Comparison of ENCODE assay signal across 8 cellular contexts in genomic region chr2:152406119-152406835, GRCh38.
DNase-seq lines count a peak whose midpoint lies in the region; ATAC-seq and TF ChIP-seq lines count a peak whose summit lies in the region.

No MANE protein-coding gene starts in this region.

- H3K9me3 ChIP-seq in body of pancreas = no peaks in the 10 kb centered on the region
- H3K9me3 ChIP-seq in tibial artery = no peaks in the 10 kb centered on the region

- H3K4me1 Mint-ChIP-seq in activated CD4-positive, alpha-beta memory T cell treated with anti-CD3 and anti-CD28 coated beads for 36 hours (ENCODE audit: low read depth) = peaks cover 29% of the 10 kb centered on the region
- H3K4me1 Mint-ChIP-seq in activated CD4-positive, alpha-beta memory T cell treated with anti-CD3 and anti-CD28 coated beads, Interleukin-2, amount 10 ng/mL, durations not matched to agents 7 days and 5 days = peaks cover 33% of the 10 kb centered on the region
- peaks cover 3% of the 10 kb centered on the region for H3K4me1 Mint-ChIP-seq in activated CD8-positive, alpha-beta T cell treated with anti-CD3 and anti-CD28 coated beads, Interleukin-2, amount 10 ng/mL, durations not matched to agents 7 days and 5 days (ENCODE audit: low read depth)

- DNase-seq in activated CD4-positive, alpha-beta memory T cell treated with anti-CD3 and anti-CD28 coated beads for 36 hours = no peak
- DNase-seq in activated CD4-positive, alpha-beta memory T cell treated with anti-CD3 and anti-CD28 coated beads, Interleukin-2, amount 10 ng/mL, durations not matched to agents 7 days and 5 days = no peak
- DNase-seq in body of pancreas (no peak), tibial artery (no peak), UCSD-AML1 (lab: John Stamatoyannopoulos, UW; ENCODE audit: unreplicated experiment) (no peak), RKO (ENCODE audit: low spot score) (no peak)
- DNase-seq in activated CD8-positive, alpha-beta T cell treated with anti-CD3 and anti-CD28 coated beads, Interleukin-2, amount 10 ng/mL, durations not matched to agents 7 days and 5 days = no peak

- H3K4me3 ChIP-seq in body of pancreas (no peak overlapping the region), tibial artery (no peak overlapping the region)

- POLR2A ChIA-PET in activated CD4-positive, alpha-beta memory T cell treated with anti-CD3 and anti-CD28 coated beads for 36 hours (lab: Charles Lee) = interaction anchor here (0.9 to 1.2 kb wide), 2 partner anchors 9 to 16 kb away, joined by 3 read pairs; no protein-coding TSS in a partner anchor
- POLR2A ChIA-PET in activated CD4-positive, alpha-beta memory T cell treated with anti-CD3 and anti-CD28 coated beads, Interleukin-2, amount 10 ng/mL, durations not matched to agents 7 days and 5 days (lab: Charles Lee) = interaction anchor here (0.6 to 1.3 kb wide), 2 partner anchors 9 to 312 kb away, joined by 3 read pairs; partner anchors contain the start of gene ARL6IP6
- POLR2A ChIA-PET in activated CD8-positive, alpha-beta T cell treated with anti-CD3 and anti-CD28 coated beads, Interleukin-2, amount 10 ng/mL, durations not matched to agents 7 days and 5 days (lab: Charles Lee) = no interaction called here

- intact Hi-C loops in activated CD4-positive, alpha-beta memory T cell treated with anti-CD3 and anti-CD28 coated beads for 36 hours (cut with micrococcal nuclease) = loop anchor here (1.0 kb wide), 1 partner anchor 9 kb away; no protein-coding TSS in a partner anchor
- intact Hi-C loops in body of pancreas (cut with DNase I) = no loop called here
- intact Hi-C loops in tibial artery (cut with DNase I; ENCODE audit: low total_unique reads) = no loop called here

- no peak for TF ChIP-seq CTCF in body of pancreas (IDR thresholded peaks at IDR 0.05)
- TF ChIP-seq CTCF in tibial artery (IDR thresholded peaks at IDR 0.05) = no peak

- H3K4me1 ChIP-seq in body of pancreas (peaks cover 84% of the 10 kb centered on the region), tibial artery (peaks cover 8 to 82% (median 55%) of the 10 kb centered on the region in 4 donors)

- TF ChIP-seq POLR2A in body of pancreas (IDR thresholded peaks at IDR 0.05) = no peak

- H3K36me3 ChIP-seq in body of pancreas (replicated peaks in 1 of 2; ENCODE audit: insufficient read depth in 1 of 2, low read depth in 2 of 2) (no peaks in the 10 kb centered on the region), tibial artery (no peaks in the 10 kb centered on the region)

- peak overlapping the region; percentile 60 to 78 (median 72) for H3K27ac ChIP-seq in body of pancreas
- H3K27ac ChIP-seq in tibial artery = peak overlapping the region; percentile 68 to 71

- 51 to 64% methylated on average over 2 of the region's 2 CpGs for WGBS in body of pancreas, 2 donors

- H3K27me3 Mint-ChIP-seq in activated CD4-positive, alpha-beta memory T cell treated with anti-CD3 and anti-CD28 coated beads for 36 hours = peaks cover 24% of the 10 kb centered on the region
- H3K27me3 Mint-ChIP-seq in activated CD4-positive, alpha-beta memory T cell treated with anti-CD3 and anti-CD28 coated beads, Interleukin-2, amount 10 ng/mL, durations not matched to agents 7 days and 5 days = peaks cover 11% of the 10 kb centered on the region
- H3K27me3 Mint-ChIP-seq in activated CD8-positive, alpha-beta T cell treated with anti-CD3 and anti-CD28 coated beads, Interleukin-2, amount 10 ng/mL, durations not matched to agents 7 days and 5 days (ENCODE audit: low read depth) = peaks cover 5% of the 10 kb centered on the region

- peak overlapping the region; percentile 0 for H3K27ac Mint-ChIP-seq in activated CD4-positive, alpha-beta memory T cell treated with anti-CD3 and anti-CD28 coated beads for 36 hours
- no peak overlapping the region for H3K27ac Mint-ChIP-seq in activated CD4-positive, alpha-beta memory T cell treated with anti-CD3 and anti-CD28 coated beads, Interleukin-2, amount 10 ng/mL, durations not matched to agents 7 days and 5 days
- no peak overlapping the region for H3K27ac Mint-ChIP-seq in activated CD8-positive, alpha-beta T cell treated with anti-CD3 and anti-CD28 coated beads, Interleukin-2, amount 10 ng/mL, durations not matched to agents 7 days and 5 days

- no peaks in the 10 kb centered on the region for H3K36me3 Mint-ChIP-seq in activated CD4-positive, alpha-beta memory T cell treated with anti-CD3 and anti-CD28 coated beads for 36 hours
- no peaks in the 10 kb centered on the region for H3K36me3 Mint-ChIP-seq in activated CD4-positive, alpha-beta memory T cell treated with anti-CD3 and anti-CD28 coated beads, Interleukin-2, amount 10 ng/mL, durations not matched to agents 7 days and 5 days (ENCODE audit: low read depth)
- no peaks in the 10 kb centered on the region for H3K36me3 Mint-ChIP-seq in activated CD8-positive, alpha-beta T cell treated with anti-CD3 and anti-CD28 coated beads, Interleukin-2, amount 10 ng/mL, durations not matched to agents 7 days and 5 days (ENCODE audit: low read depth)

- H3K27me3 ChIP-seq in body of pancreas (no peaks in the 10 kb centered on the region), tibial artery (no peaks in the 10 kb centered on the region)

- CTCF ChIA-PET in activated CD4-positive, alpha-beta memory T cell treated with anti-CD3 and anti-CD28 coated beads for 36 hours (lab: Charles Lee) = interaction anchor here (0.7 kb wide), 1 partner anchor 230 kb away, joined by 3 read pairs; no protein-coding TSS in a partner anchor
- CTCF ChIA-PET in activated CD4-positive, alpha-beta memory T cell treated with anti-CD3 and anti-CD28 coated beads, Interleukin-2, amount 10 ng/mL, durations not matched to agents 7 days and 5 days (lab: Charles Lee) = interaction anchor here (2.3 kb wide), 1 partner anchor 9 kb away, joined by 6 read pairs; no protein-coding TSS in a partner anchor
- CTCF ChIA-PET in activated CD8-positive, alpha-beta T cell treated with anti-CD3 and anti-CD28 coated beads, Interleukin-2, amount 10 ng/mL, durations not matched to agents 7 days and 5 days (lab: Charles Lee) = interaction anchor here (1.0 kb wide), 1 partner anchor 230 kb away, joined by 3 read pairs; no protein-coding TSS in a partner anchor

- no peak overlapping the region for H3K4me3 Mint-ChIP-seq in activated CD4-positive, alpha-beta memory T cell treated with anti-CD3 and anti-CD28 coated beads for 36 hours
- H3K4me3 Mint-ChIP-seq in activated CD4-positive, alpha-beta memory T cell treated with anti-CD3 and anti-CD28 coated beads, Interleukin-2, amount 10 ng/mL, durations not matched to agents 7 days and 5 days = no peak overlapping the region
- H3K4me3 Mint-ChIP-seq in activated CD8-positive, alpha-beta T cell treated with anti-CD3 and anti-CD28 coated beads, Interleukin-2, amount 10 ng/mL, durations not matched to agents 7 days and 5 days = no peak overlapping the region

- H3K9me3 Mint-ChIP-seq in activated CD4-positive, alpha-beta memory T cell treated with anti-CD3 and anti-CD28 coated beads for 36 hours = no peaks in the 10 kb centered on the region
- H3K9me3 Mint-ChIP-seq in activated CD4-positive, alpha-beta memory T cell treated with anti-CD3 and anti-CD28 coated beads, Interleukin-2, amount 10 ng/mL, durations not matched to agents 7 days and 5 days = no peaks in the 10 kb centered on the region
- no peaks in the 10 kb centered on the region for H3K9me3 Mint-ChIP-seq in activated CD8-positive, alpha-beta T cell treated with anti-CD3 and anti-CD28 coated beads, Interleukin-2, amount 10 ng/mL, durations not matched to agents 7 days and 5 days (ENCODE audit: insufficient read depth)

- ATAC-seq in HG02981 (IDR thresholded peaks at IDR 0.05; ENCODE audit: unreplicated experiment) (peak; percentile 36), body of pancreas (no peak)
- no peak for ATAC-seq in activated CD8-positive, alpha-beta T cell treated with anti-CD3 and anti-CD28 coated beads, Interleukin-2, amount 10 ng/mL, durations not matched to agents 7 days and 5 days
